ENCODE assay signal across 8 cellular contexts in the genomic region with DNA sequence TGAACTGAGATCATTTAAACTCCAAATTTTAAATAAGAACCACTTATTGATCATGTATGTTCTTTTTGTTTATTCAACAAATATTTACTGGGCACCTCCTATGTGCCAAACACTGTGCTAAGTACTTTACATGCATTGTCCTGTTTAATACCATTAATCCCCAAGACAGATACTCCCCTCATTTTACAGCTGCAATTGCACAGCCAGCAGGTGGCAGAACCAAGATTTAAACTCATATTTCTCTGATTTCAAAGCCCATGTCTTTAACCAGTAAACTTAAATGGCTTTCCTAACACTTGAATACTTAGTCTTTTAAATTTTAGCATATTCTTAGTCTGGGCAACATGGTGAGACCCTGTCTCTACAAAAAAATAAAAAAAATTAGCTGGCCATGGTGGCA. TPM values are rescaled to one million over a fixed set of nuclear protein-coding genes. Genes with fewer than 3 reads are reported as not detected.
DNase-seq lines count a peak whose midpoint lies in the region; ATAC-seq, FAIRE-seq and TF ChIP-seq lines count a peak whose summit lies in the region.

No MANE protein-coding gene starts in this region.

- no peak overlapping the region for H3K4me3 Mint-ChIP-seq in activated CD4-positive, alpha-beta memory T cell treated with anti-CD3 and anti-CD28 coated beads, Interleukin-2, amount 10 ng/mL, durations not matched to agents 7 days and 5 days

- DNase-seq in D721Med (ENCODE audit: insufficient read length, low spot score): no peak
- DNase-seq in HuH-7 (ENCODE audit: low spot score): peak; percentile 16
- peak; percentile 21 for DNase-seq in activated CD4-positive, alpha-beta memory T cell treated with anti-CD3 and anti-CD28 coated beads, Interleukin-2, amount 10 ng/mL, durations not matched to agents 7 days and 5 days
- DNase-seq in kidney glomerular epithelial cell (lab: John Stamatoyannopoulos, UW): peak; percentile 2
- no peak for DNase-seq in stimulated activated naive CD8-positive, alpha-beta T cell treated with anti-CD3 and anti-CD28 coated beads, Interleukin-15, Interleukin-2, amounts not matched to agents 100 U/mL and 50 U/mL, for 24 hours
- DNase-seq in HTR-8/SVneo (ENCODE audit: insufficient read length, low spot score): no peak

- peaks cover 6% of the 10 kb centered on the region for H3K4me1 Mint-ChIP-seq in activated CD4-positive, alpha-beta memory T cell treated with anti-CD3 and anti-CD28 coated beads, Interleukin-2, amount 10 ng/mL, durations not matched to agents 7 days and 5 days

- ATAC-seq in stimulated activated naive CD8-positive, alpha-beta T cell treated with anti-CD3 and anti-CD28 coated beads, Interleukin-15, Interleukin-2, amounts not matched to agents 100 U/mL and 50 U/mL, for 24 hours: no peak
- ATAC-seq in GM18519 (IDR thresholded peaks at IDR 0.05; ENCODE audit: low FRiP score, unreplicated experiment) (no peak), HG02588 (IDR thresholded peaks at IDR 0.05; ENCODE audit: unreplicated experiment) (no peak)

- H3K27ac Mint-ChIP-seq in activated CD4-positive, alpha-beta memory T cell treated with anti-CD3 and anti-CD28 coated beads, Interleukin-2, amount 10 ng/mL, durations not matched to agents 7 days and 5 days: no peak overlapping the region

- TF ChIP-seq CTCF in D721Med (IDR thresholded peaks at IDR 0.05; ENCODE audit: insufficient read depth, missing control alignments): peak; percentile 61

- H3K27me3 Mint-ChIP-seq in activated CD4-positive, alpha-beta memory T cell treated with anti-CD3 and anti-CD28 coated beads, Interleukin-2, amount 10 ng/mL, durations not matched to agents 7 days and 5 days: no peaks in the 10 kb centered on the region

- no peaks in the 10 kb centered on the region for H3K36me3 Mint-ChIP-seq in activated CD4-positive, alpha-beta memory T cell treated with anti-CD3 and anti-CD28 coated beads, Interleukin-2, amount 10 ng/mL, durations not matched to agents 7 days and 5 days (ENCODE audit: low read depth)

- CTCF ChIA-PET in activated CD4-positive, alpha-beta memory T cell treated with anti-CD3 and anti-CD28 coated beads, Interleukin-2, amount 10 ng/mL, durations not matched to agents 7 days and 5 days (lab: Charles Lee): interaction anchor here (0.7 to 3.4 kb wide), 5 partner anchors 143 to 377 kb away, joined by 3 to 19 read pairs (median 7); a partner anchor contains a TSS

- no peaks in the 10 kb centered on the region for H3K9me3 Mint-ChIP-seq in activated CD4-positive, alpha-beta memory T cell treated with anti-CD3 and anti-CD28 coated beads, Interleukin-2, amount 10 ng/mL, durations not matched to agents 7 days and 5 days

- POLR2A ChIA-PET in activated CD4-positive, alpha-beta memory T cell treated with anti-CD3 and anti-CD28 coated beads, Interleukin-2, amount 10 ng/mL, durations not matched to agents 7 days and 5 days (lab: Charles Lee): interaction anchor here (1.6 kb wide), 1 partner anchor 64 kb away, joined by 3 read pairs; no protein-coding TSS in a partner anchor

- no peak for FAIRE-seq in D721Med (lab: Jason Lieb, UNC)
- FAIRE-seq in HTR-8/SVneo (lab: Jason Lieb, UNC): no peak

RNA-seq across cellular contexts. Expression of a gene that starts 43.4 kb away (rescaled TPM):
- total RNA-seq in activated CD4-positive, alpha-beta memory T cell treated with anti-CD3 and anti-CD28 coated beads, Interleukin-2, amount 10 ng/mL, durations not matched to agents 7 days and 5 days: 1 to 10 TPM; 6.9 to 7.4 TPM

Comparison
In these comparisons a context has a peak if more than half of its experiments do, and no peak if none do; other contexts are left out.
1. DNase-seq: peak in HuH-7 (single experiment), activated CD4-positive, alpha-beta memory T cell treated with anti-CD3 and anti-CD28 coated beads, Interleukin-2, amount 10 ng/mL, durations not matched to agents 7 days and 5 days (single experiment) and kidney glomerular epithelial cell (single experiment); none in D721Med (single experiment), stimulated activated naive CD8-positive, alpha-beta T cell treated with anti-CD3 and anti-CD28 coated beads, Interleukin-15, Interleukin-2, amounts not matched to agents 100 U/mL and 50 U/mL, for 24 hours (single experiment) and HTR-8/SVneo (single experiment).